In the genomic region with DNA sequence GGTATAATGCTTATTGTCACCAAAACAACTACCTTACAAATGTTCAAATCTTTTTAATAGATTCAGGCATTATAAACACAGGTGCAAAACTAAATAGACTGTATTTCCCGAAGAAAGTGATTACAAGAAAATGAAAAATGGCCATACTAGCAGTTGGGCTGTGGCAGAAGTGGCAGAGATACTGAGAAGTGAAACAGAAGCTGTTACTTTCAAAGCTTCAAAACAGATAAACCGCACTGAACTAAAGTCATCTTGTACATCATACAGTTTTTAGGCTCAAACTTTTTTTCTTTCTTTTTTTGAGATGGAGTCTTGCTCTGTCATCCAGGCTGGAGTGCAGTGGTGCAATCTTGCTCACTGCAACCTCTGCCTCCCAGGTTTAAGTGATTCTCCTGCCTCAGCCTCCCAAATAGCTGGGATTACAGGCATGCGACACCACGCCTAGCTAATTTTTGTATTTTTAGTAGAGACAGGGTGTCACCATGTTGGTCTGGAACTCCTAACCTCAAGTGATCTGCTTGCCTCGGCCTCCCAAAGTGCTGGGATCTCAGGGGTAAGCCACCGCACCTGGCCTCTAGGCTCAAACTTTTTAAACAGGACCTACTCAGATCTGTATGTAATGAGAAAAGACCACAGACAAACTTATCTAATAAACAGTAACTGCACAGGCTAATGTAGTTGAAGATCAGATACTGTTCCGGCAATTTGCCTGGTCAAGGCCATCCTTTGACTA, we compare ENCODE assay signal across 18 cellular contexts.
"Had no signal": no experiment of that assay in that cellular context is flagged by ENCODE, and none has a peak within 500 bp of the region (broad histone marks: within the 10 kb centered on the region; RNA-seq: fewer than 3 reads in every experiment).

No MANE protein-coding gene starts in this region.

- DNase-seq: effector memory CD8-positive, alpha-beta T cell; esophagus squamous epithelium; foreskin fibroblast; kidney; left cardiac atrium; left ventricle myocardium inferior; lower lobe of right lung; natural killer cell; posterior cingulate gyrus; spleen; stimulated activated CD4-positive, alpha-beta T cell treated with anti-CD3 and anti-CD28 coated beads, Interleukin-15, amount 100 ng/mL, for 24 hours; stimulated activated CD4-positive, alpha-beta T cell treated with anti-CD3 and anti-CD28 coated beads, Interleukin-1b, Interleukin-23, amount 100 ng/mL, for 48 hours; stimulated activated CD4-positive, alpha-beta T cell treated with anti-CD3 and anti-CD28 coated beads, Interleukin-4, amount 100 ng/mL, for 24 hours; stimulated activated naive B cell treated with anti-CD40 and anti-IgM and Interleukin-4, amounts not matched to agents 10 μg/mL and 1 μg/mL and 100 μg/mL, for 72 hours; stimulated activated naive CD8-positive, alpha-beta T cell treated with anti-CD3 and anti-CD28 coated beads, Interleukin-15, amount 100 ng/mL, for 72 hours; testis; upper lobe of right lung had no signal

- ATAC-seq: effector memory CD8-positive, alpha-beta T cell; left cardiac atrium; lower lobe of right lung; natural killer cell; sciatic nerve; stimulated activated naive B cell treated with anti-CD40 and anti-IgM and Interleukin-4, amounts not matched to agents 10 μg/mL and 1 μg/mL and 100 μg/mL, for 72 hours; stimulated activated naive CD8-positive, alpha-beta T cell treated with anti-CD3 and anti-CD28 coated beads, Interleukin-15, amount 100 ng/mL, for 72 hours; upper lobe of right lung had no signal
